24 cellular contexts compared by ENCODE assay signal in genomic region chr11:128085276-128085675, GRCh38.
"Had no signal": no experiment of that assay in that cellular context is flagged by ENCODE, and none has a peak within 500 bp of the region (broad histone marks: within the 10 kb centered on the region; RNA-seq: fewer than 3 reads in every experiment).

No MANE protein-coding gene starts in this region.

- H3K4me3 ChIP-seq: adrenal gland, SK-N-MC had no signal

- H3K36me3 ChIP-seq: adrenal gland had no signal

- DNase-seq: activated CD4-positive, alpha-beta T cell treated with anti-CD3 and anti-CD28 coated beads, Interleukin-2, amount 10 ng/mL, durations not matched to agents 7 days and 5 days; activated CD4-positive, CD25-positive, alpha-beta regulatory T cell; activated CD8-positive, alpha-beta memory T cell treated with anti-CD3 and anti-CD28 coated beads, Interleukin-2, amount 50 U/mL, for 4 hours; activated CD8-positive, alpha-beta T cell treated with anti-CD3 and anti-CD28 coated beads for 36 hours; activated naive CD4-positive, alpha-beta T cell treated with Interleukin-2 at 50 U/mL for 16 hours; activated naive CD8-positive, alpha-beta T cell treated with anti-CD3 and anti-CD28 coated beads for 36 hours; adrenal gland; anterior cingulate cortex; IMR-90; Kasumi-1; KBM-7; NCI-H1092; NCI-H1417; NCI-H1930; NCI-H2171; NCI-H2227 treated with DMSO at 0.1 percent for 48 hours; NCI-H446 treated with DMSO at 0.1 percent for 48 hours; NCI-H524 treated with DMSO at 0.1 percent for 48 hours; NCI-H748 treated with DMSO at 0.1 percent for 48 hours; RPMI8226; T-helper 1 cell had no signal

- H3K27ac Mint-ChIP-seq: activated CD4-positive, alpha-beta T cell treated with anti-CD3 and anti-CD28 coated beads, Interleukin-2, amount 10 ng/mL, durations not matched to agents 7 days and 5 days; activated naive CD8-positive, alpha-beta T cell treated with anti-CD3 and anti-CD28 coated beads for 36 hours had no signal

- ATAC-seq: activated CD8-positive, alpha-beta T cell treated with anti-CD3 and anti-CD28 coated beads for 36 hours; Right ventricle myocardium inferior had no signal

- H3K27me3 Mint-ChIP-seq: activated CD4-positive, alpha-beta T cell treated with anti-CD3 and anti-CD28 coated beads, Interleukin-2, amount 10 ng/mL, durations not matched to agents 7 days and 5 days; activated CD8-positive, alpha-beta T cell treated with anti-CD3 and anti-CD28 coated beads for 36 hours; activated naive CD8-positive, alpha-beta T cell treated with anti-CD3 and anti-CD28 coated beads for 36 hours had no signal

- H3K9me3 ChIP-seq: adrenal gland had no signal

- H3K27me3 ChIP-seq: adrenal gland had no signal

- H3K4me3 Mint-ChIP-seq: activated CD4-positive, alpha-beta T cell treated with anti-CD3 and anti-CD28 coated beads, Interleukin-2, amount 10 ng/mL, durations not matched to agents 7 days and 5 days; activated CD8-positive, alpha-beta T cell treated with anti-CD3 and anti-CD28 coated beads for 36 hours; activated naive CD8-positive, alpha-beta T cell treated with anti-CD3 and anti-CD28 coated beads for 36 hours had no signal

- H3K4me1 ChIP-seq: adrenal gland had no signal

- H3K27ac ChIP-seq: adrenal gland, SK-N-MC, VCaP had no signal
